ENCODE assay signal across 16 cellular contexts in the genomic region with DNA sequence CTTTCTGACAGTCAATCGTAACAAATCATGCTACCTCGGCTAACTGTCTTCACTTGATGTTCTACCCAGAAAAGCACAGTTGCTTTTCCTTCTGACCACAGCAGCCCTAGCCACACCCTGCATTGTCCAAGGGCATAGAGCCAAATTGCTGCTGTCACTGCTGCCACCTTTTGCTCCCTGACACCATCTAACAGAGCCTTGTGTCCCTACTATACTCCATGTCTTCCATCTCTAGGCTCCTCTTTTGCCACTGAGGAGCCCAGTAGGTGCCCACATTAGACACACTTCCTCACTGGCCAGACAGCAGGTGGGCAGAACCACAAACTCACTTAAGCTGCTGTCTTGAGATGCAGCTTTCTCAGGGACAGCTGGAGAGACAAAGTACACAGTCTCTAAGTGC.
A peak's percentile ranks its signal among the peaks of the same experiment; 100 is the strongest.
DNase-seq lines count a peak whose midpoint lies in the region; FAIRE-seq and TF ChIP-seq lines count a peak whose summit lies in the region.
"Had no signal": no experiment of that assay in that cellular context is flagged by ENCODE, and none has a peak within 500 bp of the region (broad histone marks: within the 10 kb centered on the region; RNA-seq: fewer than 3 reads in every experiment).

No MANE protein-coding gene starts in this region.

- no peak overlapping the region for H3K14ac ChIP-seq in trophoblast cell (ENCODE audit: low read length)

- peak overlapping the region; percentile 6 for H3K4me3 ChIP-seq in Loucy (ENCODE audit: low read length, poor library complexity, severe bottlenecking)
- H3K4me3 ChIP-seq in bronchial epithelial cell (ENCODE audit: low read depth, low read length) = no peak overlapping the region
- H3K4me3 ChIP-seq in trophoblast cell (ENCODE audit: low read depth, low read length) = no peak overlapping the region
- no peak overlapping the region for H3K4me3 ChIP-seq in MM.1S (ENCODE audit: low read length)
- H3K4me3 ChIP-seq: ovary, tibial artery had no signal

- H3K23ac ChIP-seq in trophoblast cell (ENCODE audit: low read length) = no peak overlapping the region

- H3K9ac ChIP-seq in Loucy (ENCODE audit: low read depth, low read length, poor library complexity, severe bottlenecking) = peak overlapping the region; percentile 61
- H3K9ac ChIP-seq in trophoblast cell (ENCODE audit: low read length) = no peak overlapping the region
- no peak overlapping the region for H3K9ac ChIP-seq in MM.1S (ENCODE audit: low read length)

- no peaks in the 10 kb centered on the region for H3K9me3 ChIP-seq in Loucy (ENCODE audit: insufficient read depth, low read depth, low read length)
- no peaks in the 10 kb centered on the region for H3K9me3 ChIP-seq in trophoblast cell (ENCODE audit: insufficient read depth, low read depth, low read length)
- no peaks in the 10 kb centered on the region for H3K9me3 ChIP-seq in MM.1S (replicated peaks; ENCODE audit: insufficient read depth, low read length)
- H3K9me3 ChIP-seq: ovary, tibial artery had no signal

- H3K9me2 ChIP-seq in Loucy (replicated peaks; ENCODE audit: low read depth, low read length) (no peaks in the 10 kb centered on the region), MM.1S (replicated peaks; ENCODE audit: insufficient read depth, low read length) (no peaks in the 10 kb centered on the region)

- TF ChIP-seq CTCF in Loucy (conservative IDR thresholded peaks at IDR 0.05; ENCODE audit: low read length) (no peak; the same call in 1 of the 2 replicates), bronchial epithelial cell (IDR thresholded peaks at IDR 0.05; ENCODE audit: insufficient read depth, low read length, severe bottlenecking) (no peak), MM.1S (IDR thresholded peaks at IDR 0.05; ENCODE audit: low read length) (no peak)

- H3K36me3 ChIP-seq in Loucy (ENCODE audit: insufficient read depth, low read length) (no peaks in the 10 kb centered on the region), bronchial epithelial cell (ENCODE audit: control insufficient read depth, insufficient read depth, low read length) (no peaks in the 10 kb centered on the region), trophoblast cell (ENCODE audit: control insufficient read depth in 1 of 2, insufficient read depth in 2 of 2, low read length in 2 of 2) (no peaks in the 10 kb centered on the region), MM.1S (replicated peaks; ENCODE audit: insufficient read depth, low read length) (no peaks in the 10 kb centered on the region)
- H3K36me3 ChIP-seq: ovary, tibial artery had no signal

- peak overlapping the region; percentile 40 for H3K4me2 ChIP-seq in Loucy (ENCODE audit: low read depth, low read length, poor library complexity, severe bottlenecking)
- no peak overlapping the region for H3K4me2 ChIP-seq in trophoblast cell (ENCODE audit: low read length)
- no peak overlapping the region for H3K4me2 ChIP-seq in MM.1S (ENCODE audit: low read depth, low read length)

- H2BK120ac ChIP-seq in trophoblast cell (ENCODE audit: insufficient read depth, low read length, poor library complexity) = peak overlapping the region; percentile 29

- peak overlapping the region; percentile 49 for H2AK5ac ChIP-seq in trophoblast cell (ENCODE audit: low read length)

- H2BK12ac ChIP-seq in trophoblast cell (ENCODE audit: low read length) = peak overlapping the region; percentile 21

- no peak for DNase-seq in GM19239 (ENCODE audit: insufficient read length, low spot score)
- DNase-seq in bronchial epithelial cell (ENCODE audit: low read depth) = no peak
- DNase-seq in trophoblast cell = no peak
- DNase-seq in MM.1S = no peak
- DNase-seq in COR-L47 (lab: John Stamatoyannopoulos, UW) = no peak
- DNase-seq in EL = no peak
- DNase-seq: activated CD4-positive, alpha-beta T cell treated with anti-CD3 and anti-CD28 coated beads, Interleukin-2, amount 10 ng/mL, durations not matched to agents 7 days and 5 days; activated naive CD4-positive, alpha-beta T cell treated with Interleukin-2 at 50 U/mL for 16 hours; DMS153; ovary; stimulated activated CD4-positive, alpha-beta T cell treated with anti-CD3 and anti-CD28 coated beads, Interleukin-4, amount 100 ng/mL, for 4 hours; stimulated activated CD8-positive, alpha-beta memory T cell treated with anti-CD3 and anti-CD28 coated beads, Interleukin-4, amount 100 ng/mL, for 48 hours; tibial artery had no signal

- no CpG with 5 or more reads among the region's 2 CpGs for WGBS in trophoblast cell (ENCODE audit: extremely low coverage, insufficient coverage, insufficient read length)

- H4K8ac ChIP-seq in trophoblast cell (ENCODE audit: low read depth, low read length) = no peak overlapping the region

- no peak overlapping the region for H3K18ac ChIP-seq in trophoblast cell (ENCODE audit: low read length)

- H3K27me3 ChIP-seq in Loucy (ENCODE audit: insufficient read depth, low read length, poor library complexity, severe bottlenecking) (no peaks in the 10 kb centered on the region), bronchial epithelial cell (ENCODE audit: control insufficient read depth, insufficient read depth, low read length) (no peaks in the 10 kb centered on the region), trophoblast cell (ENCODE audit: insufficient read depth, low read length) (no peaks in the 10 kb centered on the region), MM.1S (replicated peaks; ENCODE audit: insufficient read depth, low read length) (no peaks in the 10 kb centered on the region; the same call in 1 of the 2 replicates)
- H3K27me3 ChIP-seq: ovary, tibial artery had no signal

- peak; percentile 62 for FAIRE-seq in GM19239 (lab: Jason Lieb, UNC)
- peak; percentile 60 for FAIRE-seq in bronchial epithelial cell (lab: Jason Lieb, UNC)
- FAIRE-seq: frontal cortex, H54 had no signal

- H3F3A ChIP-seq in Loucy (ENCODE audit: low read depth) (no peaks in the 10 kb centered on the region), MM.1S (ENCODE audit: insufficient read depth, low read length) (peaks cover 12% of the 10 kb centered on the region)

- H3K27ac ChIP-seq in trophoblast cell (ENCODE audit: low read depth, low read length) (no peak overlapping the region), MM.1S (ENCODE audit: low read length) (no peak overlapping the region)
- H3K27ac ChIP-seq: ovary, tibial artery had no signal

- no peak overlapping the region for H4K91ac ChIP-seq in trophoblast cell (ENCODE audit: low read depth, low read length)

- H3K4me1 ChIP-seq in Loucy (ENCODE audit: insufficient read depth, low read length, poor library complexity, severe bottlenecking) (peaks cover 70% of the 10 kb centered on the region), trophoblast cell (ENCODE audit: control insufficient read depth in 1 of 2, insufficient read depth in 2 of 2, low read length in 2 of 2) (peaks cover 8% of the 10 kb centered on the region in 2 experiments), MM.1S (ENCODE audit: low read length) (peaks cover 23% of the 10 kb centered on the region)

- peaks cover 3% of the 10 kb centered on the region for H3K79me1 ChIP-seq in trophoblast cell (ENCODE audit: low read length)

- no peak overlapping the region for H3K4ac ChIP-seq in trophoblast cell (ENCODE audit: low read depth, low read length)

- H2AFZ ChIP-seq in Loucy (ENCODE audit: low read length) = peak overlapping the region; percentile 60
- H2AFZ ChIP-seq in trophoblast cell (ENCODE audit: insufficient read depth, low read length, poor library complexity) = no peak overlapping the region
- no peak overlapping the region for H2AFZ ChIP-seq in MM.1S (ENCODE audit: low read length)

- no peak overlapping the region for H4K12ac ChIP-seq in trophoblast cell (ENCODE audit: low read depth, low read length)

- H3K79me2 ChIP-seq in Loucy (ENCODE audit: insufficient read depth, low read length) (no peaks in the 10 kb centered on the region), trophoblast cell (ENCODE audit: control insufficient read depth, insufficient read depth, low read length, poor library complexity) (no peaks in the 10 kb centered on the region), MM.1S (ENCODE audit: low read length) (no peaks in the 10 kb centered on the region)

- H4K20me1 ChIP-seq in Loucy (ENCODE audit: insufficient read depth, low read length, poor library complexity, severe bottlenecking) (no peaks in the 10 kb centered on the region), MM.1S (ENCODE audit: insufficient read depth, low read length) (no peaks in the 10 kb centered on the region)

- H2BK5ac ChIP-seq in trophoblast cell (ENCODE audit: low read depth, low read length, poor library complexity) = no peak overlapping the region
